Comparison of ENCODE assay signal across 8 cellular contexts in the genomic region with DNA sequence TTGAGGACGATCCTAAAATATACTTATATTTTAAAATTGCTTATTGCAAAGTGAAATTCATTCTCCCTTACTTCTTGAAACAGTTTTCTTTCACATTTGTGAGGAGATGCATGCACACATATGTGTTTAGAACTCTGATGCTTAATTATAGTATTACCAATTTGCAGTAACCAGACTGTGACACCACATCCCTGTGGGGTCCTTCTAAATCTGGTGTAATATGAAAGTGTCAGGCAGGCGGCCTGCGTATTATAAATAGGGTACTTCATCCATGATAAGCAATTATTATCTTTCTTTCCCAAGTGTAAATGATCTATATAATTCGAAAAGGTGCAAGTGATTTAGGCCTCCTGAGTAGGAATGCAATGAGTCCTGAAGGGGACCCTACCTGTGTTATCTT. TPM values are rescaled to one million over a fixed set of nuclear protein-coding genes. Genes with fewer than 3 reads are reported as not detected.
DNase-seq lines count a peak whose midpoint lies in the region; ATAC-seq and TF ChIP-seq lines count a peak whose summit lies in the region.

No MANE protein-coding gene starts in this region.

- no peak for TF ChIP-seq CTCF in IMR-90 (conservative IDR thresholded peaks at IDR 0.05; ENCODE audit: low read depth, low read length)
- no peak for TF ChIP-seq CTCF in body of pancreas (IDR thresholded peaks at IDR 0.05)
- no peak for TF ChIP-seq CTCF in mesothelial cell of epicardium (IDR thresholded peaks at IDR 0.05; ENCODE audit: unreplicated experiment)

- no peak for ATAC-seq in IMR-90 (ENCODE audit: low read depth)
- ATAC-seq in body of pancreas, result no peak

- intact Hi-C loops in IMR-90 (cut with micrococcal nuclease) (loop anchor here (5.0 kb wide), 1 partner anchor 197 kb away; no protein-coding TSS in a partner anchor), body of pancreas (cut with DNase I) (no loop called here)

- no peak overlapping the region for H3K18ac ChIP-seq in IMR-90 (ENCODE audit: low read depth, low read length)

- no peaks in the 10 kb centered on the region for H3K27me3 Mint-ChIP-seq in mesothelial cell of epicardium (ENCODE audit: low read depth)

- no peak overlapping the region for H3K4ac ChIP-seq in IMR-90 (ENCODE audit: low read depth, low read length)

- no TSS peak for BruUV-seq in IMR-90 (replicated peaks; lab: Mats Ljungman, UMichigan)

- no peak overlapping the region for H2AK9ac ChIP-seq in IMR-90 (replicated peaks; ENCODE audit: low read depth, low read length, poor library complexity)

- dilution Hi-C loops in IMR-90 (cut with HindIII; ENCODE audit: low sequenced_read_pairs, unreplicated experiment), result no loop called here

- no peak for TF ChIP-seq POLR2A in IMR-90 (IDR thresholded peaks at IDR 0.05; ENCODE audit: low read depth, low read length)
- TF ChIP-seq POLR2A in body of pancreas (IDR thresholded peaks at IDR 0.05), result no peak

- H4K8ac ChIP-seq in IMR-90 (ENCODE audit: low read depth in 2 of 2, low read length in 2 of 2), result peak overlapping the region in 1 of 2 experiments; percentile 12; a peak in 2 of 4 replicates

- peaks cover 3% of the 10 kb centered on the region for H3K36me3 Mint-ChIP-seq in mesothelial cell of epicardium

- peak overlapping the region; percentile 98 for H3K27ac Mint-ChIP-seq in mesothelial cell of epicardium

- peak overlapping the region; percentile 91 for H3K4me3 Mint-ChIP-seq in mesothelial cell of epicardium

- peak overlapping the region; percentile 42 for H3K9ac ChIP-seq in IMR-90 (ENCODE audit: low read depth, low read length)

- no peaks in the 10 kb centered on the region; the same call in 1 of the 2 replicates for H3K9me1 ChIP-seq in IMR-90 (ENCODE audit: insufficient read depth, low read length)

- H3K14ac ChIP-seq in IMR-90 (replicated peaks; ENCODE audit: low read depth, low read length), result no peak overlapping the region

- H3K4me2 ChIP-seq in IMR-90 (ENCODE audit: low read depth, low read length), result peak overlapping the region; percentile 70

- no peak overlapping the region for H2BK20ac ChIP-seq in IMR-90 (ENCODE audit: low read depth, low read length)

- in situ Hi-C loops in ACHN (cut with HindIII; ENCODE audit: low pct_ligation_motif_present, low pct_unique_long_range_greater_than_20kb, low sequenced_read_pairs) (no loop called here), IMR-90 (cut with MboI; ENCODE audit: low sequenced_read_pairs) (loop anchor here (10.0 kb wide), 1 partner anchor 199 kb away; the partner anchor contains the start of gene FOXD3)

- no peak overlapping the region for H3K23ac ChIP-seq in IMR-90 (ENCODE audit: low read depth, low read length)

- H3K4me1 Mint-ChIP-seq in mesothelial cell of epicardium, result peaks cover 18% of the 10 kb centered on the region

- H3K4me3 ChIP-seq in IMR-90 (ENCODE audit: insufficient read depth, low read depth, low read length) (peak overlapping the region; percentile 66), body of pancreas (peak overlapping the region in 1 of 2 donors; percentile 64)

- POLR2A ChIA-PET in IMR-90 (lab: Charles Lee; ENCODE audit: unreplicated experiment), result no interaction called here

- DNase-seq in ACHN (peak; percentile 9), IMR-90 (no peak), body of pancreas (no peak), mesothelial cell of epicardium (ENCODE audit: low spot score in 2 of 2, unreplicated experiment in 2 of 2) (no peak), activated gamma-delta T cell (lab: John Stamatoyannopoulos, UW) (no peak), CD1c-positive myeloid dendritic cell (ENCODE audit: extremely low spot score) (no peak), NCI-H1694 (lab: John Stamatoyannopoulos, UW) (no peak)
- no peak for DNase-seq in activated CD8-positive, alpha-beta memory T cell treated with anti-CD3 and anti-CD28 coated beads, Interleukin-2, amount 50 U/mL, for 4 hours

- CTCF ChIA-PET in IMR-90 (lab: Yijun Ruan, JAX), result no interaction called here

- H2BK5ac ChIP-seq in IMR-90 (ENCODE audit: low read depth, low read length, poor library complexity, severe bottlenecking), result no peak overlapping the region

- no peak overlapping the region for H2AK5ac ChIP-seq in IMR-90 (ENCODE audit: low read depth, low read length)

- H3K27ac ChIP-seq in IMR-90 (ENCODE audit: insufficient read depth, low read length) (no peak overlapping the region), body of pancreas (peak overlapping the region in 3 of 4 donors; percentile 89 to 98 (median 94))

- no peak overlapping the region for H2AFZ ChIP-seq in IMR-90 (replicated peaks; ENCODE audit: low read length, poor library complexity)

- no CpG with 5 or more reads among the region's 4 CpGs for WGBS in IMR-90 (ENCODE audit: extremely low coverage in 2 of 2, insufficient read length in 1 of 2), 2 experiments
- 23 to 26% methylated on average over 4 of the region's 4 CpGs for WGBS in body of pancreas, 2 donors

- H4K5ac ChIP-seq in IMR-90 (ENCODE audit: low read depth, low read length), result no peak overlapping the region

- no peak for TF ChIP-seq RAD21 in IMR-90 (IDR thresholded peaks at IDR 0.05; ENCODE audit: low read length)

- H3K27me3 ChIP-seq in IMR-90 (ENCODE audit: control insufficient read depth, insufficient read depth, low read length) (no peaks in the 10 kb centered on the region), body of pancreas (no peaks in the 10 kb centered on the region)

- H3K9me3 ChIP-seq in IMR-90 (ENCODE audit: control insufficient read depth, insufficient read depth, low read length) (no peaks in the 10 kb centered on the region), body of pancreas (no peaks in the 10 kb centered on the region)

- H2BK15ac ChIP-seq in IMR-90 (ENCODE audit: low read depth, low read length), result no peak overlapping the region

- H3K56ac ChIP-seq in IMR-90 (ENCODE audit: extremely low read depth, insufficient read depth, low read length), result no peak overlapping the region; the same call in 1 of the 2 replicates

- H3K36me3 ChIP-seq in IMR-90 (ENCODE audit: control insufficient read depth, insufficient read depth, low read length) (no peaks in the 10 kb centered on the region), body of pancreas (replicated peaks in 1 of 2; ENCODE audit: insufficient read depth in 1 of 2, low read depth in 2 of 2) (no peaks in the 10 kb centered on the region)

- H4K91ac ChIP-seq in IMR-90 (ENCODE audit: insufficient read depth, low read depth, low read length), result no peak overlapping the region

- H3K4me1 ChIP-seq in IMR-90 (ENCODE audit: control insufficient read depth, insufficient read depth, low read length) (no peaks in the 10 kb centered on the region), body of pancreas (peaks cover 19% of the 10 kb centered on the region)

- H3K9me3 Mint-ChIP-seq in mesothelial cell of epicardium, result no peaks in the 10 kb centered on the region

- H2BK120ac ChIP-seq in IMR-90 (ENCODE audit: low read depth, low read length), result no peak overlapping the region

- no peaks in the 10 kb centered on the region for H4K20me1 ChIP-seq in IMR-90 (ENCODE audit: insufficient read depth, low read length)

- H3K79me1 ChIP-seq in IMR-90 (ENCODE audit: low read depth in 1 of 2, low read length in 2 of 2), result peaks cover 0 to 8% of the 10 kb centered on the region in 2 experiments; a peak in 3 of 4 replicates

TF ChIP-seq in IMR-90, 13 proteins besides CTCF, POLR2A, EP300 and RAD21:
- TF ChIP-seq RCOR1 (IDR thresholded peaks at IDR 0.05; ENCODE audit: insufficient replicate concordance, low read length) (no peak), MXI1 (IDR thresholded peaks at IDR 0.05; ENCODE audit: borderline replicate concordance, low read depth, low read length) (no peak), ELK1 (IDR thresholded peaks at IDR 0.05; ENCODE audit: borderline replicate concordance, low read depth, low read length) (no peak), MAZ (IDR thresholded peaks at IDR 0.05; ENCODE audit: borderline replicate concordance, low read depth, low read length) (no peak)

RNA-seq across cellular contexts. Expression of gene EFCAB7, which starts 0.8 kb away (rescaled TPM):
- total RNA-seq in IMR-90 (2012; rRNA removed), result 2.3 and 6.7 TPM in 2 replicates
- 1.5 and 2.3 TPM in 2 replicates for polyA plus RNA-seq in IMR-90 (2012; rRNA removed)
- polyA plus RNA-seq in IMR-90 (2012; cell fraction: cytosol; rRNA removed), result 0.18 and 0.19 TPM in 2 replicates
- polyA plus RNA-seq in IMR-90 (2012; cell fraction: nucleus; rRNA removed; ENCODE audit: low replicate concordance), result 0.09 and 2.3 TPM in 2 replicates
- total RNA-seq in body of pancreas, result 1 to 10 TPM; 4.7 to 4.9 TPM
- total RNA-seq in mesothelial cell of epicardium, result 8.5 to 10.7 TPM (median 9.6 TPM) in 3 replicates

RNA-seq across cellular contexts. Expression of gene ITGB3BP, which starts 1.1 kb away (rescaled TPM):
- total RNA-seq in IMR-90 (2012; rRNA removed) (8.1 and 15.8 TPM in 2 replicates), body of pancreas (1 to 10 TPM in 1 of 2 donors, not detected in 1; 6.7 TPM), mesothelial cell of epicardium (37.7 to 40.3 TPM (median 39.4 TPM) in 3 replicates)
- 10.8 and 11.9 TPM in 2 replicates for polyA plus RNA-seq in IMR-90 (2012; rRNA removed)
- polyA plus RNA-seq in IMR-90 (2012; cell fraction: cytosol; rRNA removed), result 1.1 and 2.5 TPM in 2 replicates
- 1.3 and 9.6 TPM in 2 replicates for polyA plus RNA-seq in IMR-90 (2012; cell fraction: nucleus; rRNA removed; ENCODE audit: low replicate concordance)
